Comparison of ENCODE assay signal across 8 cellular contexts in genomic region chr13:74134226-74134776, GRCh38. TPM values are rescaled to one million over a fixed set of nuclear protein-coding genes. Genes with fewer than 3 reads are reported as not detected.
DNase-seq lines count a peak whose midpoint lies in the region; ATAC-seq and TF ChIP-seq lines count a peak whose summit lies in the region.

TSS of gene KLF12 (minus strand) at chr13:74134404.

- no peaks in the 10 kb centered on the region for H3K27me3 ChIP-seq in colonic mucosa
- no peaks in the 10 kb centered on the region for H3K27me3 ChIP-seq in liver (ENCODE audit: control insufficient read depth in 4 of 4, insufficient read depth in 4 of 4, low read length in 3 of 4)

- intact Hi-C loops in colonic mucosa (cut with DNase I) = loop anchor here (10.0 kb wide), 2 partner anchors 150 to 370 kb away; no protein-coding TSS in a partner anchor

- H3K27ac ChIP-seq in colonic mucosa (peak within 1 kb of the TSS; percentile 92), liver (ENCODE audit: low read depth in 1 of 2, low read length in 2 of 2) (peak within 1 kb of the TSS; percentile 68 to 92)

- H3K4me3 ChIP-seq in colonic mucosa (peak within 1 kb of the TSS; percentile 74), liver (ENCODE audit: low read depth in 1 of 3, low read length in 3 of 3) (peak within 1 kb of the TSS; percentile 80 to 98 (median 85))

- H3K4me1 ChIP-seq in colonic mucosa (no peaks in the 10 kb centered on the region), liver (ENCODE audit: control insufficient read depth in 4 of 4, insufficient read depth in 4 of 4, low read length in 3 of 4) (peaks cover 4 to 48% (median 41%) of the 10 kb centered on the region in 4 donors)

- no peaks in the 10 kb centered on the region for H3K36me3 ChIP-seq in colonic mucosa
- no peaks in the 10 kb centered on the region for H3K36me3 ChIP-seq in liver (ENCODE audit: control insufficient read depth in 4 of 4, insufficient read depth in 3 of 4, low read depth in 1 of 4, low read length in 3 of 4)

- WGBS in liver = 1% methylated on average over 54 of the region's 54 CpGs

- H3K9ac ChIP-seq in colonic mucosa (ENCODE audit: low read depth in 2 of 2, low read length in 2 of 2) (peak within 1 kb of the TSS; percentile 77 to 87), liver (ENCODE audit: low read depth in 1 of 2, low read length in 2 of 2) (peak within 1 kb of the TSS; percentile 25 to 88)

- peak; percentile 48 to 64 for DNase-seq in AML-193 (lab: John Stamatoyannopoulos, UW)
- DNase-seq in NCI-H460 (ENCODE audit: extremely low read depth, low read depth) = peak; percentile 33
- DNase-seq in activated CD4-positive, alpha-beta T cell treated with anti-CD3 and anti-CD28 coated beads for 48 hours = peak; percentile 95
- peak; percentile 93 for DNase-seq in colonic mucosa
- peak; percentile 93 for DNase-seq in stimulated activated CD4-positive, alpha-beta T cell treated with anti-CD3 and anti-CD28 coated beads, Interleukin-4, amount 100 ng/mL, for 24 hours

- H3K9me3 ChIP-seq in colonic mucosa = no peaks in the 10 kb centered on the region
- no peaks in the 10 kb centered on the region for H3K9me3 ChIP-seq in liver (ENCODE audit: control insufficient read depth in 4 of 4, low read length in 3 of 4)

- peak; percentile 68 for ATAC-seq in HG03354 (IDR thresholded peaks at IDR 0.05; ENCODE audit: poor library complexity, severe bottlenecking, unreplicated experiment)

- no peak for TF ChIP-seq CTCF in colonic mucosa (IDR thresholded peaks at IDR 0.05)
- TF ChIP-seq CTCF in liver (IDR thresholded peaks at IDR 0.05; ENCODE audit: low read depth, low read length, missing input control) = no peak

- peak in 1 of 2 donors; percentile 22 for TF ChIP-seq RAD21 in liver (IDR thresholded peaks at IDR 0.05)

- TF ChIP-seq POLR2A in GM19193 (IDR thresholded peaks at IDR 0.05; ENCODE audit: extremely low read depth, insufficient read depth, insufficient read length) = peak; percentile 66

TF ChIP-seq in liver, 16 proteins besides CTCF, POLR2A, EP300 and RAD21:
- no peak for TF ChIP-seq MAX (IDR thresholded peaks at IDR 0.05)
- no peak for TF ChIP-seq REST (IDR thresholded peaks at IDR 0.05)
- TF ChIP-seq HNF4G (IDR thresholded peaks at IDR 0.05) = no peak
- peak; percentile 5 for TF ChIP-seq SP1 (IDR thresholded peaks at IDR 0.05)
- TF ChIP-seq ZBTB33 (IDR thresholded peaks at IDR 0.05) = no peak
- no peak for TF ChIP-seq NR2F2 (IDR thresholded peaks at IDR 0.05)
- no peak for TF ChIP-seq EGR1 (IDR thresholded peaks at IDR 0.05; ENCODE audit: low read depth in 2 of 2)
- TF ChIP-seq ATF3 (IDR thresholded peaks at IDR 0.05) = no peak
- peak in 1 of 2 donors; percentile 24 for TF ChIP-seq RXRA (IDR thresholded peaks at IDR 0.05)
- peak in 1 of 2 donors; percentile 9 for TF ChIP-seq HNF4A (conservative IDR thresholded peaks at IDR 0.05)
- peak; percentile 42 for TF ChIP-seq YY1 (IDR thresholded peaks at IDR 0.05)

RNA-seq across cellular contexts. Expression of gene KLF12, which starts in this region (rescaled TPM):
- total RNA-seq in NCI-H460 (2014; rRNA removed; shearing (Covaris generic)) = 1.4 and 1.5 TPM in 2 replicates
- 0.69 and 0.89 TPM in 2 replicates for polyA plus RNA-seq in NCI-H460 (2014; cell fraction: nucleus; rRNA removed)
- total RNA-seq in colonic mucosa (1 to 10 TPM; 5.1 to 6.3 TPM), liver (10 to 100 TPM in 1 of 2 donors, 1 to 10 TPM in 1; 8.7 to 15.9 TPM)
- polyA plus RNA-seq in liver = 10 to 100 TPM in 1 of 2 donors, 1 to 10 TPM in 1; 2.4 to 14.0 TPM

Comparison
In these comparisons a context has a peak if more than half of its experiments do, and no peak if none do; other contexts are left out.
1. Peak in every context shown above with its lines: DNase-seq, ATAC-seq, H3K4me3 ChIP-seq and H3K27ac ChIP-seq.
2. DNase-seq: peak in every context shown above with its lines; median percentile 95 in activated CD4-positive, alpha-beta T cell treated with anti-CD3 and anti-CD28 coated beads for 48 hours; 93 in colonic mucosa; 93 in stimulated activated CD4-positive, alpha-beta T cell treated with anti-CD3 and anti-CD28 coated beads, Interleukin-4, amount 100 ng/mL, for 24 hours; 56 in AML-193; 33 in NCI-H460.